21 cellular contexts compared by ENCODE assay signal in the genomic region with DNA sequence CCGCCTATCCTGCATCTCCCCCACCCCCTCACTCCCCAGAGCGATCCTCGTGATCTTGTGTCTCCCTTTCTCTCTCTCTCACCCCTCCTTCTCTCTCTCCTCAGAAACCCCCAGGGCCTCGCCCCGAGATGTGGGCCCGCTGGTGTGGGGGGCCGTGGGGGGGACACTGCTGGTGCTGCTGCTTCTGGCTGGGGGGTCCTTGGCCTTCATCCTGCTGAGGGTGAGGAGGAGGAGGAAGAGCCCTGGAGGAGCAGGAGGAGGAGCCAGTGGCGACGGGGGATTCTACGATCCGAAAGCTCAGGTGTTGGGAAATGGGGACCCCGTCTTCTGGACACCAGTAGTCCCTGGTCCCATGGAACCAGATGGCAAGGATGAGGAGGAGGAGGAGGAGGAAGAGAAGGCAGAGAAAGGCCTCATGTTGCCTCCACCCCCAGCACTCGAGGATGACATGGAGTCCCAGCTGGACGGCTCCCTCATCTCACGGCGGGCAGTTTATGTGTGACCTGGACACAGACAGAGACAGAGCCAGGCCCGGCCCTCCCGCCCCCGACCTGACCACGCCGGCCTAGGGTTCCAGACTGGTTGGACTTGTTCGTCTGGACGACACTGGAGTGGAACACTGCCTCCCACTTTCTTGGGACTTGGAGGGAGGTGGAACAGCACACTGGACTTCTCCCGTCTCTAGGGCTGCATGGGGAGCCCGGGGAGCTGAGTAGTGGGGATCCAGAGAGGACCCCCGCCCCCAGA. TPM values are rescaled to one million over a fixed set of nuclear protein-coding genes. Genes with fewer than 3 reads are reported as not detected.
DNase-seq lines count a peak whose midpoint lies in the region; TF ChIP-seq lines count a peak whose summit lies in the region.
"Had no signal": no experiment of that assay in that cellular context is flagged by ENCODE, and none has a peak within 500 bp of the region (broad histone marks: within the 10 kb centered on the region; RNA-seq: fewer than 3 reads in every experiment).

No MANE protein-coding gene starts in this region.

- no peaks in the 10 kb centered on the region for H3K9me3 Mint-ChIP-seq in Calu3 (ENCODE audit: low read depth, unreplicated experiment)
- H3K9me3 Mint-ChIP-seq: activated naive CD4-positive, alpha-beta T cell treated with anti-CD3 and anti-CD28 coated beads for 36 hours; activated T-cell treated with anti-CD3 and anti-CD28 coated beads, Interleukin-2, amount 50 U/mL, for 24 hours had no signal

- H3K36me3 Mint-ChIP-seq in Calu3 (ENCODE audit: insufficient read depth, unreplicated experiment) = peaks cover 82% of the 10 kb centered on the region

- POLR2A ChIA-PET in RWPE1 (lab: Yijun Ruan, JAX; ENCODE audit: low non-redundant PET) = no interaction called here
- POLR2A ChIA-PET in GM10248 (lab: Yijun Ruan, JAX) = no interaction called here

- H3K27ac ChIP-seq in RWPE1 = peak overlapping the region; percentile 31; the same call in 1 of the 2 replicates
- H3K27ac ChIP-seq: A549 had no signal

- H3K4me3 Mint-ChIP-seq in Calu3 (ENCODE audit: low read depth, unreplicated experiment) = no peak overlapping the region
- H3K4me3 Mint-ChIP-seq: activated naive CD4-positive, alpha-beta T cell treated with anti-CD3 and anti-CD28 coated beads for 36 hours; activated T-cell treated with anti-CD3 and anti-CD28 coated beads, Interleukin-2, amount 50 U/mL, for 24 hours had no signal

- DNase-seq in Calu3 = no peak
- DNase-seq in RWPE1 (ENCODE audit: low spot score) = no peak
- DNase-seq in islet precursor cell = peak; percentile 91
- no peak for DNase-seq in stimulated activated CD4-positive, alpha-beta T cell treated with anti-CD3 and anti-CD28 coated beads, Interleukin-12 subunit alpha, Interleukin-12 subunit beta, amount 100 ng/mL, for 4 hours
- no peak for DNase-seq in NCI-H1436 treated with DMSO at 0.1 percent for 48 hours (lab: John Stamatoyannopoulos, UW)
- DNase-seq in GM10248 (ENCODE audit: extremely low spot score) = no peak
- DNase-seq: activated CD4-positive, alpha-beta T cell treated with anti-CD3 and anti-CD28 coated beads, Interleukin-2, amount 50 U/mL, for 48 hours; activated naive CD4-positive, alpha-beta T cell treated with anti-CD3 and anti-CD28 coated beads for 36 hours; activated T-cell treated with anti-CD3 and anti-CD28 coated beads, Interleukin-2, amount 50 U/mL, for 24 hours; anterior cingulate cortex; effector CD4-positive, alpha-beta T cell; GDM1; left colon; NCI-H1417 treated with DMSO at 0.1 percent for 48 hours; NCI-H2171 treated with DMSO at 0.1 percent for 48 hours; NCI-H526 treated with DMSO at 0.1 percent for 48 hours; SHP77 treated with DMSO at 0.1 percent for 48 hours; small intestine; stimulated activated CD4-positive, alpha-beta T cell treated with anti-CD3 and anti-CD28 coated beads, Interleukin-4, amount 100 ng/mL, for 1 hour had no signal

- H3K27ac Mint-ChIP-seq in Calu3 (ENCODE audit: unreplicated experiment) = no peak overlapping the region
- H3K27ac Mint-ChIP-seq: activated naive CD4-positive, alpha-beta T cell treated with anti-CD3 and anti-CD28 coated beads for 36 hours; activated T-cell treated with anti-CD3 and anti-CD28 coated beads, Interleukin-2, amount 50 U/mL, for 24 hours had no signal

- TF ChIP-seq CTCF in Calu3 (IDR thresholded peaks at IDR 0.05; ENCODE audit: unreplicated experiment) (no peak), RWPE1 (conservative IDR thresholded peaks at IDR 0.05; ENCODE audit: low read depth) (no peak), GM10248 (IDR thresholded peaks at IDR 0.05; ENCODE audit: control extremely low read depth, extremely low read depth, low read depth, missing control alignments) (no peak)

- no peaks in the 10 kb centered on the region for H3K27me3 Mint-ChIP-seq in Calu3 (ENCODE audit: unreplicated experiment)

- BruUV-seq in Calu3 (replicated peaks; lab: Mats Ljungman, UMichigan) = TSS peak; percentile 46

- intact Hi-C loops in Calu3 (cut with micrococcal nuclease; ENCODE audit: unreplicated experiment) = no loop called here

- peaks cover 22% of the 10 kb centered on the region for H3K4me1 Mint-ChIP-seq in Calu3 (ENCODE audit: low read depth, unreplicated experiment)

- CTCF ChIA-PET in Calu3 (lab: Charles Lee) (no interaction called here), RWPE1 (lab: Yijun Ruan, JAX) (interaction anchor here (1.0 kb wide), 1 partner anchor 11 kb away, joined by 6 read pairs; no protein-coding TSS in a partner anchor), GM10248 (lab: Yijun Ruan, JAX) (no interaction called here)

RNA-seq across cellular contexts. Expression of a gene that starts 12.8 kb away (rescaled TPM):
- 152 and 162 TPM in 2 replicates for total RNA-seq in Calu3 (2022)

RNA-seq across cellular contexts. Expression of a gene that starts 27.3 kb away (rescaled TPM):
- total RNA-seq in Calu3 (2022) = 1.1 and 4.1 TPM in 2 replicates

RNA-seq across cellular contexts. Expression of a gene that starts 32.2 kb away (rescaled TPM):
- total RNA-seq in Calu3 (2022) = 137 and 174 TPM in 2 replicates

RNA-seq across cellular contexts. Expression of a gene that starts 36.1 kb away (rescaled TPM):
- total RNA-seq in Calu3 (2022) = 4.7 and 5.0 TPM in 2 replicates
- total RNA-seq: H4 had no signal
